In genomic region chr19:11256189-11256588, GRCh38 we compare ENCODE assay signal across 15 cellular contexts. TPM values are rescaled to one million over a fixed set of nuclear protein-coding genes. Genes with fewer than 3 reads are reported as not detected.
A peak's percentile ranks its signal among the peaks of the same experiment; 100 is the strongest.
DNase-seq lines count a peak whose midpoint lies in the region; ATAC-seq and TF ChIP-seq lines count a peak whose summit lies in the region.
"Had no signal": no experiment of that assay in that cellular context is flagged by ENCODE, and none has a peak within 500 bp of the region (broad histone marks: within the 10 kb centered on the region; RNA-seq: fewer than 3 reads in every experiment).

No MANE protein-coding gene starts in this region.

- H3K9me3 Mint-ChIP-seq in endothelial cell (ENCODE audit: unreplicated experiment) = no peaks in the 10 kb centered on the region
- H3K9me3 Mint-ChIP-seq: activated CD4-positive, alpha-beta memory T cell treated with anti-CD3 and anti-CD28 coated beads, Interleukin-2, amount 10 ng/mL, durations not matched to agents 7 days and 5 days had no signal

- H4K20me1 ChIP-seq in hepatocyte (ENCODE audit: insufficient read depth, poor library complexity, severe bottlenecking) = no peaks in the 10 kb centered on the region

- peaks cover 4% of the 10 kb centered on the region for H3K79me2 ChIP-seq in hepatocyte

- H3K9me3 ChIP-seq in NT2/D1 (ENCODE audit: insufficient read depth, low read length) (no peaks in the 10 kb centered on the region), hepatocyte (ENCODE audit: low read depth) (no peaks in the 10 kb centered on the region)
- H3K9me3 ChIP-seq: thyroid gland had no signal

- TF ChIP-seq CTCF in endothelial cell (IDR thresholded peaks at IDR 0.05; ENCODE audit: unreplicated experiment) (no peak), hepatocyte (IDR thresholded peaks at IDR 0.05; ENCODE audit: poor library complexity) (no peak), coronary artery (IDR thresholded peaks at IDR 0.05) (no peak)

- no peaks in the 10 kb centered on the region for H3K9me2 ChIP-seq in hepatocyte (replicated peaks; ENCODE audit: insufficient read depth)

- no peak overlapping the region for H2AFZ ChIP-seq in hepatocyte

- H3K27ac ChIP-seq in hepatocyte (peak overlapping the region; percentile 66), coronary artery (no peak overlapping the region)
- H3K27ac ChIP-seq: brain microvascular endothelial cell had no signal

- peaks cover 5% of the 10 kb centered on the region for H3K27me3 Mint-ChIP-seq in endothelial cell (ENCODE audit: unreplicated experiment)

- 48% methylated on average over 6 of the region's 7 CpGs for WGBS in hepatocyte (ENCODE audit: low lambda C conversion rate, missing lambda C conversion rate)

- peak overlapping the region; percentile 24 for H3K9ac ChIP-seq in NT2/D1 (ENCODE audit: insufficient read length, low read depth)

- no peak overlapping the region for H3K27ac Mint-ChIP-seq in endothelial cell (ENCODE audit: unreplicated experiment)
- H3K27ac Mint-ChIP-seq: activated CD4-positive, alpha-beta memory T cell treated with anti-CD3 and anti-CD28 coated beads, Interleukin-2, amount 10 ng/mL, durations not matched to agents 7 days and 5 days had no signal

- H3K4me1 ChIP-seq in NT2/D1 (ENCODE audit: insufficient read depth, insufficient read length) = peaks cover 21% of the 10 kb centered on the region
- no peaks in the 10 kb centered on the region for H3K4me1 ChIP-seq in hepatocyte (ENCODE audit: insufficient read depth)

- peaks cover 11% of the 10 kb centered on the region for H3K36me3 Mint-ChIP-seq in endothelial cell (ENCODE audit: low read depth, unreplicated experiment)

- ATAC-seq in sciatic nerve (peak; percentile 18), HG03439 (IDR thresholded peaks at IDR 0.05; ENCODE audit: unreplicated experiment) (no peak)
- ATAC-seq in activated CD4-positive, CD25-positive, alpha-beta regulatory T cell treated with anti-CD3 and anti-CD28 coated beads, Interleukin-2, amount 50 U/mL, for 24 hours = no peak
- ATAC-seq: HCT116 had no signal

- H3K27me3 ChIP-seq in NT2/D1 (ENCODE audit: insufficient read depth, insufficient read length) = no peaks in the 10 kb centered on the region
- no peaks in the 10 kb centered on the region for H3K27me3 ChIP-seq in hepatocyte
- H3K27me3 ChIP-seq: brain microvascular endothelial cell, thyroid gland had no signal

- no peak overlapping the region for H3K4me3 ChIP-seq in NT2/D1 (ENCODE audit: insufficient read length, low read depth)
- no peak overlapping the region for H3K4me3 ChIP-seq in hepatocyte
- no peak overlapping the region for H3K4me3 ChIP-seq in coronary artery
- H3K4me3 ChIP-seq: thyroid gland had no signal

- H3K36me3 ChIP-seq in NT2/D1 (ENCODE audit: insufficient read depth, insufficient read length, low read length) = peaks cover 15% of the 10 kb centered on the region
- H3K36me3 ChIP-seq in hepatocyte (replicated peaks; ENCODE audit: insufficient read depth, low read depth) = no peaks in the 10 kb centered on the region

- intact Hi-C loops in sciatic nerve (cut with DNase I) = no loop called here

- DNase-seq in NT2/D1 (ENCODE audit: low read depth, low spot score) (no peak), endothelial cell (ENCODE audit: low spot score) (peak; percentile 42), hepatocyte (ENCODE audit: low spot score) (peak; percentile 59), sciatic nerve (ENCODE audit: low spot score) (no peak), coronary artery (ENCODE audit: low spot score) (no peak), SHP77 treated with DMSO at 0.1 percent for 48 hours (lab: John Stamatoyannopoulos, UW) (no peak)
- DNase-seq: activated CD4-positive, alpha-beta memory T cell treated with anti-CD3 and anti-CD28 coated beads, Interleukin-2, amount 10 ng/mL, durations not matched to agents 7 days and 5 days; activated gamma-delta T cell treated with Interleukin-2 at 50 U/mL for 16 hours; brain microvascular endothelial cell; NCI-H187 treated with DMSO at 0.1 percent for 48 hours; T1000; thyroid gland had no signal

- H3K4me3 Mint-ChIP-seq in endothelial cell (ENCODE audit: unreplicated experiment) = peak overlapping the region; percentile 42
- H3K4me3 Mint-ChIP-seq: activated CD4-positive, alpha-beta memory T cell treated with anti-CD3 and anti-CD28 coated beads, Interleukin-2, amount 10 ng/mL, durations not matched to agents 7 days and 5 days had no signal

- peak overlapping the region; percentile 54 for H3K4me2 ChIP-seq in hepatocyte

- H3K4me1 Mint-ChIP-seq in endothelial cell (ENCODE audit: unreplicated experiment) = peaks cover 38% of the 10 kb centered on the region

RNA-seq across cellular contexts. Expression of gene DOCK6, which starts 6.1 kb away (rescaled TPM):
- 411 TPM for total RNA-seq in endothelial cell (ENCODE audit: unreplicated experiment)
- 12.6 and 17.4 TPM in 2 replicates for total RNA-seq in hepatocyte
- 36.8 and 43.7 TPM in 2 replicates for polyA plus RNA-seq in hepatocyte
- 131 TPM for total RNA-seq in sciatic nerve

RNA-seq across cellular contexts. Expression of gene ANGPTL8, which starts 16.8 kb away (rescaled TPM):
- total RNA-seq in endothelial cell (ENCODE audit: unreplicated experiment) = not detected
- 24.9 and 25.5 TPM in 2 replicates for total RNA-seq in hepatocyte
- polyA plus RNA-seq in hepatocyte = 14.4 and 20.8 TPM in 2 replicates
- 15.5 TPM for total RNA-seq in sciatic nerve
- total RNA-seq: activated CD4-positive, alpha-beta memory T cell treated with anti-CD3 and anti-CD28 coated beads, Interleukin-2, amount 10 ng/mL, durations not matched to agents 7 days and 5 days had no signal

RNA-seq across cellular contexts. Expression of gene TSPAN16, which starts 39.8 kb away (rescaled TPM):
- total RNA-seq in endothelial cell (ENCODE audit: unreplicated experiment) = not detected
- not detected in 2 replicates for total RNA-seq in hepatocyte
- not detected in 2 replicates for polyA plus RNA-seq in hepatocyte
- not detected for total RNA-seq in sciatic nerve
- total RNA-seq: activated CD4-positive, alpha-beta memory T cell treated with anti-CD3 and anti-CD28 coated beads, Interleukin-2, amount 10 ng/mL, durations not matched to agents 7 days and 5 days had no signal

RNA-seq across cellular contexts. Expression of gene KANK2, which starts 58.8 kb away (rescaled TPM):
- total RNA-seq in endothelial cell (ENCODE audit: unreplicated experiment) (103 TPM), hepatocyte (58.3 and 60.3 TPM in 2 replicates), sciatic nerve (296 TPM)
- 35.2 and 39.6 TPM in 2 replicates for polyA plus RNA-seq in hepatocyte

Comparison
In these comparisons a context has a peak if more than half of its experiments do, and no peak if none do; other contexts are left out.
1. DNase-seq: peak in endothelial cell (single experiment) and hepatocyte (single experiment); none in NT2/D1 (single experiment), sciatic nerve (single experiment), coronary artery (single experiment) and SHP77 treated with DMSO at 0.1 percent for 48 hours (single experiment).
2. RNA of gene ANGPTL8, which starts 16.8 kb away (total RNA-seq): 24.9 to 25.5 TPM in hepatocyte and 15.5 TPM in sciatic nerve (single experiment); not detected in endothelial cell (single experiment); every median in the first group is over 10 times any median in the second.